Comparison of ENCODE assay signal across 30 cellular contexts in the genomic region with DNA sequence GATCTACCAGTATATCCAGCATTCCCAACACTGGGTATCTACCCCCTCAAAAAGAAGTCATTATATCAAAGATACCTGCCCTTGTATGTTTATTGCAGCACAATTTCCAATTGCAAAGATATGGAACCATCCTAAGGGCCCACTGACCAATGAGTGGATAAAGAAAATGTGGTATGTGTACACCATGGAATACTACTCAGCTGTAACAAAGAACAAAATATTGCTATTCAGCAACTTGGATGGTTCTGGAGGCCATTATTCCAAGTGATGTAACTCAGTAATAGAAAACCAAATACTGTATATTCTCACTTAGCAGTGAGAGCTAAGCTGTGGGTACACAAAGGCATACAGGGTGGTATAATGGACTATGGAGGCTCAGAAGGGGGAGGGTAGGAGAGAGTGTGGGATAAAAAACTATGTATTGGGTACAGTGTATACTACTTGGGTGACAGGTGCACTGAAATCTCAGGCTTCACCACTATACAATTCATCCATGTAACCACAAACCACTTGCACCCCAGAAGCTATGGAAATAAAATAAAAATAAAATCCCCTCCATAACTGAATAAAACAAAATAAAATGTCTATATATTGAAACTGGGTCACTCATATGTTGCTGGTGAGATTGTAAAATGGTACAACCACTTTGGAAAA.
"Had no signal": no experiment of that assay in that cellular context is flagged by ENCODE, and none has a peak within 500 bp of the region (broad histone marks: within the 10 kb centered on the region; RNA-seq: fewer than 3 reads in every experiment).

No MANE protein-coding gene starts in this region.

- H3K9me3 ChIP-seq: ascending aorta, colonic mucosa, esophagus squamous epithelium, gastroesophageal sphincter had no signal

- H3K79me2 ChIP-seq: hepatocyte had no signal

- FAIRE-seq: endometrium, endothelial cell of umbilical vein had no signal

- H3K36me3 ChIP-seq: ascending aorta, breast epithelium, cardiac muscle cell, colonic mucosa, esophagus squamous epithelium, gastroesophageal sphincter, heart right ventricle had no signal

- ATAC-seq: activated CD4-positive, alpha-beta T cell treated with anti-CD3 and anti-CD28 coated beads for 36 hours; activated CD8-positive, alpha-beta memory T cell treated with anti-CD3 and anti-CD28 coated beads, Interleukin-2, amount 10 ng/mL, durations not matched to agents 7 days and 5 days; activated CD8-positive, alpha-beta T cell treated with anti-CD3 and anti-CD28 coated beads, Interleukin-2, amount 10 ng/mL, durations not matched to agents 7 days and 5 days; activated naive CD8-positive, alpha-beta T cell treated with anti-CD3 and anti-CD28 coated beads, Interleukin-2, amount 50 U/mL, for 24 hours; gastroesophageal sphincter; heart right ventricle had no signal

- H2AFZ ChIP-seq: hepatocyte had no signal

- DNase-seq: activated CD4-positive, alpha-beta memory T cell treated with anti-CD3 and anti-CD28 coated beads for 36 hours; activated CD4-positive, alpha-beta T cell treated with anti-CD3 and anti-CD28 coated beads for 36 hours; activated CD4-positive, alpha-beta T cell treated with anti-CD3 and anti-CD28 coated beads, Interleukin-2, amount 10 ng/mL, durations not matched to agents 24 days and 14 days; activated CD4-positive, CD25-positive, alpha-beta regulatory T cell; activated CD4-positive, CD25-positive, alpha-beta regulatory T cell treated with anti-CD3 and anti-CD28 coated beads, Interleukin-2, amount 50 U/mL, for 72 hours; activated CD8-positive, alpha-beta memory T cell treated with anti-CD3 and anti-CD28 coated beads, Interleukin-2, amount 10 ng/mL, durations not matched to agents 7 days and 5 days; activated CD8-positive, alpha-beta memory T cell treated with anti-CD3 and anti-CD28 coated beads, Interleukin-2, amount 50 U/mL, for 4 hours; activated CD8-positive, alpha-beta T cell treated with anti-CD3 and anti-CD28 coated beads, Interleukin-2, amount 10 ng/mL, durations not matched to agents 7 days and 5 days; activated gamma-delta T cell; activated naive CD4-positive, alpha-beta T cell treated with anti-CD3 and anti-CD28 coated beads, Interleukin-2, amount 50 U/mL, for 16 hours; activated naive CD4-positive, alpha-beta T cell treated with Interleukin-2 at 50 U/mL for 16 hours; activated naive CD8-positive, alpha-beta T cell treated with anti-CD3 and anti-CD28 coated beads for 36 hours; activated naive CD8-positive, alpha-beta T cell treated with anti-CD3 and anti-CD28 coated beads, Interleukin-2, amount 50 U/mL, for 24 hours; activated T-cell treated with anti-CD3 and anti-CD28 coated beads, Interleukin-2, amount 50 U/mL, for 1 hour; activated T-cell treated with anti-CD3 and anti-CD28 coated beads, Interleukin-2, amount 50 U/mL, for 48 hours; central memory CD4-positive, alpha-beta T cell; cerebellar nuclear complex; colonic mucosa; effector CD8-positive, alpha-beta T cell; esophagus squamous epithelium; foreskin melanocyte; heart right ventricle had no signal

- H3K4me2 ChIP-seq: hepatocyte had no signal

- H3K4me1 ChIP-seq: ascending aorta, breast epithelium, colonic mucosa, gastroesophageal sphincter, heart right ventricle had no signal

- H3K4me3 ChIP-seq: ascending aorta, breast epithelium, cardiac muscle cell, colonic mucosa, esophagus squamous epithelium, gastroesophageal sphincter, heart right ventricle, hepatocyte had no signal

- H3K27me3 ChIP-seq: ascending aorta, breast epithelium, cardiac muscle cell, colonic mucosa, esophagus squamous epithelium, gastroesophageal sphincter, heart right ventricle, hepatocyte had no signal

- H3K27ac ChIP-seq: ascending aorta, breast epithelium, cardiac muscle cell, colonic mucosa, epithelial cell of prostate, esophagus squamous epithelium, gastroesophageal sphincter, heart right ventricle, hepatocyte had no signal
